Comparison of ENCODE assay signal across 17 cellular contexts in genomic region chr2:67574230-67574629, GRCh38.
DNase-seq lines count a peak whose midpoint lies in the region; ATAC-seq and TF ChIP-seq lines count a peak whose summit lies in the region.
"Had no signal": no experiment of that assay in that cellular context is flagged by ENCODE, and none has a peak within 500 bp of the region (broad histone marks: within the 10 kb centered on the region; RNA-seq: fewer than 3 reads in every experiment).

No MANE protein-coding gene starts in this region.

- DNase-seq in MCF 10A (ENCODE audit: unreplicated experiment) (peak; percentile 67), breast epithelium (ENCODE audit: low spot score in 2 of 2) (no peak), astrocyte of the hippocampus (ENCODE audit: low read depth, low spot score) (peak; percentile 51), foreskin keratinocyte (peak; percentile 46 to 71), NCI-H2029 treated with DMSO at 0.1 percent for 48 hours (lab: John Stamatoyannopoulos, UW) (no peak), ureter (ENCODE audit: low spot score) (no peak), GF-D8 (lab: John Stamatoyannopoulos, UW) (no peak)
- DNase-seq: activated gamma-delta T cell treated with Interleukin-2 at 50 U/mL for 16 hours; central memory CD4-positive, alpha-beta T cell; left ventricle myocardium superior; natural killer cell; NCI-H1417 treated with DMSO at 0.1 percent for 48 hours; NCI-H446; stimulated activated CD4-positive, alpha-beta T cell treated with anti-CD3 and anti-CD28 coated beads, Interleukin-2, amount 100 ng/mL, for 24 hours; stimulated activated CD8-positive, alpha-beta memory T cell treated with anti-CD3 and anti-CD28 coated beads, Interleukin-4, amount 100 ng/mL, for 48 hours had no signal

- no peak overlapping the region for H3K4me3 ChIP-seq in breast epithelium
- H3K4me3 ChIP-seq: GM23338 had no signal

- H3K4me1 ChIP-seq in breast epithelium (no peaks in the 10 kb centered on the region), foreskin keratinocyte (peaks cover 25% of the 10 kb centered on the region)

- H3K27ac Mint-ChIP-seq in MCF 10A (ENCODE audit: low read depth, unreplicated experiment), result peak overlapping the region; percentile 65
- H3K27ac Mint-ChIP-seq: GM23338, natural killer cell had no signal

- no peaks in the 10 kb centered on the region for H3K36me3 Mint-ChIP-seq in MCF 10A (ENCODE audit: insufficient read depth, unreplicated experiment)
- H3K36me3 Mint-ChIP-seq: natural killer cell had no signal

- CTCF ChIA-PET in MCF 10A (lab: Yijun Ruan, JAX), result interaction anchor here (0.6 kb wide), 1 partner anchor 10 kb away, joined by 3 read pairs; no protein-coding TSS in a partner anchor

- intact Hi-C loops in MCF 10A (cut with micrococcal nuclease), result no loop called here
- intact Hi-C loops in breast epithelium (cut with DNase I; ENCODE audit: low total_unique reads), result no loop called here

- POLR2A ChIA-PET in MCF 10A (lab: Yijun Ruan, JAX), result interaction anchor here (0.6 to 5.6 kb wide), 7 partner anchors 7 to 1966 kb away, joined by 3 to 51 read pairs (median 3); no protein-coding TSS in a partner anchor

- BruUV-seq in MCF 10A (replicated peaks; lab: Mats Ljungman, UMichigan), result no TSS peak

- H3K27me3 ChIP-seq in breast epithelium (no peaks in the 10 kb centered on the region), foreskin keratinocyte (no peaks in the 10 kb centered on the region)

- H3K4me1 Mint-ChIP-seq in MCF 10A (ENCODE audit: insufficient read depth, unreplicated experiment), result peaks cover 27% of the 10 kb centered on the region
- H3K4me1 Mint-ChIP-seq: GM23338 had no signal

- TF ChIP-seq CTCF in MCF 10A (IDR thresholded peaks at IDR 0.05; ENCODE audit: unreplicated experiment) (no peak), breast epithelium (IDR thresholded peaks at IDR 0.05) (no peak), foreskin keratinocyte (conservative IDR thresholded peaks at IDR 0.05) (no peak)

- H3K27ac ChIP-seq in breast epithelium (no peak overlapping the region), foreskin keratinocyte (peak overlapping the region; percentile 40)

- no peaks in the 10 kb centered on the region for H3K9me3 Mint-ChIP-seq in MCF 10A (ENCODE audit: unreplicated experiment)
- H3K9me3 Mint-ChIP-seq: GM23338 had no signal

- H3K4me3 Mint-ChIP-seq in MCF 10A (ENCODE audit: unreplicated experiment), result no peak overlapping the region
- H3K4me3 Mint-ChIP-seq: GM23338, natural killer cell had no signal

- H3K36me3 ChIP-seq in breast epithelium, result no peaks in the 10 kb centered on the region

- H3K27me3 Mint-ChIP-seq in MCF 10A (ENCODE audit: insufficient read depth, unreplicated experiment), result no peaks in the 10 kb centered on the region

- H3K9me3 ChIP-seq in breast epithelium, result no peaks in the 10 kb centered on the region

- TF ChIP-seq POLR2A in breast epithelium (IDR thresholded peaks at IDR 0.05), result no peak

- ATAC-seq in foreskin keratinocyte, result peak; percentile 59
- no peak for ATAC-seq in HG03095 (IDR thresholded peaks at IDR 0.05; ENCODE audit: unreplicated experiment)
- ATAC-seq: GM23338, left ventricle myocardium superior, natural killer cell had no signal

Comparison
In these comparisons a context has a peak if more than half of its experiments do, and no peak if none do; other contexts are left out.
1. DNase-seq: peak in MCF 10A (single experiment), astrocyte of the hippocampus (single experiment) and foreskin keratinocyte (2 of 2); none in breast epithelium (0 of 2), NCI-H2029 treated with DMSO at 0.1 percent for 48 hours (single experiment), ureter (single experiment) and GF-D8 (single experiment).